Comparison of ENCODE assay signal across 19 cellular contexts in the genomic region with DNA sequence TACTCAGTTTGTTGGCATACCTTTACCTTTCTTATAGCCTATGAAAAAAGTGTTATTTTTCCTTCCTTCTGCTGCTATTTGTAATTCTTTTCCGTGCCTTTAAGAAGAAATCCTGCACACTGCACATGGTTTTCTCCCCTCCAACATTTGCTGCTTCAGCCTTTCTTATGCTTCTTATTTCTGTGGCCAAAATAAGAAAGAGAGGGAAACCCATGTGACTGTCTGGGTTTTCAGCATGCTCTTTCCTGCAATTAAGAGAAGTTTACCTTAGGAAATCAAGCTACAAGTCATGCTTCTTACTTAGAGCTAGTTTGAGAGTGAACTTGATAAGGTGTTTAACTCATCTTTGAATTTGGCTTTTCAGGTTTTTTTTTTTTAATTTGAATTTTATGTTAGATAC. TPM values are rescaled to one million over a fixed set of nuclear protein-coding genes. Genes with fewer than 3 reads are reported as not detected.
A peak's percentile ranks its signal among the peaks of the same experiment; 100 is the strongest.
DNase-seq lines count a peak whose midpoint lies in the region; ATAC-seq and TF ChIP-seq lines count a peak whose summit lies in the region.
"Had no signal": no experiment of that assay in that cellular context is flagged by ENCODE, and none has a peak within 500 bp of the region (broad histone marks: within the 10 kb centered on the region; RNA-seq: fewer than 3 reads in every experiment).

No MANE protein-coding gene starts in this region.

- H3K9me3 ChIP-seq in tibial artery: no peaks in the 10 kb centered on the region
- H3K9me3 ChIP-seq: BLaER1 treated with 17β-estradiol and CSF1 and Interleukin-3, amounts not matched to agents 10 nM and 100 nM; SJCRH30 had no signal

- peaks cover 27% of the 10 kb centered on the region for H3K27me3 Mint-ChIP-seq in activated T-helper 17 cell treated with anti-CD3 and anti-CD28 coated beads, Interleukin-2, amount 50 U/mL, for 72 hours

- intact Hi-C loops in tibial artery (cut with DNase I; ENCODE audit: low total_unique reads): no loop called here

- no peaks in the 10 kb centered on the region for H3K9me3 Mint-ChIP-seq in activated T-helper 17 cell treated with anti-CD3 and anti-CD28 coated beads, Interleukin-2, amount 50 U/mL, for 72 hours
- H3K9me3 Mint-ChIP-seq: CD8-positive, alpha-beta memory T cell had no signal

- no peak for ATAC-seq in HG02588 (IDR thresholded peaks at IDR 0.05; ENCODE audit: unreplicated experiment)
- ATAC-seq in activated T-helper 17 cell treated with anti-CD3 and anti-CD28 coated beads, Interleukin-2, amount 50 U/mL, for 72 hours (replicated peaks): no peak
- ATAC-seq: K562 had no signal

- H3K4me1 ChIP-seq in tibial artery: peaks cover 0 to 42% (median 16%) of the 10 kb centered on the region in 4 donors

- no peak for TF ChIP-seq CTCF in tibial artery (IDR thresholded peaks at IDR 0.05)

- H3K27ac ChIP-seq in tibial artery: peak overlapping the region in 1 of 2 donors; percentile 29
- H3K27ac ChIP-seq: BLaER1 treated with 17β-estradiol and CSF1 and Interleukin-3, amounts not matched to agents 10 nM and 100 nM; RWPE1; SJCRH30 had no signal

- no peak overlapping the region for H3K4me3 Mint-ChIP-seq in activated T-helper 17 cell treated with anti-CD3 and anti-CD28 coated beads, Interleukin-2, amount 50 U/mL, for 72 hours
- H3K4me3 Mint-ChIP-seq: CD8-positive, alpha-beta memory T cell had no signal

- H3K4me1 Mint-ChIP-seq in activated T-helper 17 cell treated with anti-CD3 and anti-CD28 coated beads, Interleukin-2, amount 50 U/mL, for 72 hours: no peaks in the 10 kb centered on the region
- H3K4me1 Mint-ChIP-seq: CD8-positive, alpha-beta memory T cell had no signal

- no peaks in the 10 kb centered on the region for H3K36me3 ChIP-seq in tibial artery
- H3K36me3 ChIP-seq: BLaER1 treated with 17β-estradiol and CSF1 and Interleukin-3, amounts not matched to agents 10 nM and 100 nM; SJCRH30 had no signal

- no peaks in the 10 kb centered on the region for H3K27me3 ChIP-seq in tibial artery
- H3K27me3 ChIP-seq: BLaER1 treated with 17β-estradiol and CSF1 and Interleukin-3, amounts not matched to agents 10 nM and 100 nM; SJCRH30 had no signal

- H3K27ac Mint-ChIP-seq in activated T-helper 17 cell treated with anti-CD3 and anti-CD28 coated beads, Interleukin-2, amount 50 U/mL, for 72 hours: no peak overlapping the region
- H3K27ac Mint-ChIP-seq: CD8-positive, alpha-beta memory T cell had no signal

- DNase-seq in NOMO-1 (lab: John Stamatoyannopoulos, UW; ENCODE audit: unreplicated experiment in 2 of 2) (peak; percentile 1 to 50), NOMO-1 treated with DMSO at 0.1 percent for 48 hours (lab: John Stamatoyannopoulos, UW; ENCODE audit: unreplicated experiment) (no peak), RPMI8226 (peak; percentile 41), midbrain (lab: John Stamatoyannopoulos, UW) (peak; percentile 58), tibial artery (no peak), middle frontal gyrus (ENCODE audit: extremely low spot score, low spot score) (no peak)
- DNase-seq: CD8-positive, alpha-beta memory T cell; DMS79; HCEC 1CT; NCI-H1092 treated with DMSO at 0.1 percent for 48 hours; NCI-H2107; NCI-H2227 treated with DMSO at 0.1 percent for 48 hours; NCI-H524; SJCRH30 had no signal

- H3K36me3 Mint-ChIP-seq in activated T-helper 17 cell treated with anti-CD3 and anti-CD28 coated beads, Interleukin-2, amount 50 U/mL, for 72 hours (ENCODE audit: low read depth): no peaks in the 10 kb centered on the region
- H3K36me3 Mint-ChIP-seq: CD8-positive, alpha-beta memory T cell had no signal

- no peak overlapping the region for H3K4me3 ChIP-seq in tibial artery
- H3K4me3 ChIP-seq: BLaER1 treated with 17β-estradiol and CSF1 and Interleukin-3, amounts not matched to agents 10 nM and 100 nM; K562; SJCRH30 had no signal

RNA-seq across cellular contexts. Expression of a gene that starts 11.0 kb away (rescaled TPM):
- total RNA-seq in activated T-helper 17 cell treated with anti-CD3 and anti-CD28 coated beads, Interleukin-2, amount 50 U/mL, for 72 hours: 1 to 10 TPM in 1 of 2 donors, under 1 TPM in 1; 0.84 to 1.6 TPM

RNA-seq across cellular contexts. Expression of a gene that starts 50.6 kb away (rescaled TPM):
- 10 to 100 TPM; 29.2 to 49.3 TPM for total RNA-seq in activated T-helper 17 cell treated with anti-CD3 and anti-CD28 coated beads, Interleukin-2, amount 50 U/mL, for 72 hours

Comparison
In these comparisons a context has a peak if more than half of its experiments do, and no peak if none do; other contexts are left out.
1. DNase-seq: peak in NOMO-1 (2 of 2), RPMI8226 (single experiment) and midbrain (single experiment); none in NOMO-1 treated with DMSO at 0.1 percent for 48 hours (single experiment), tibial artery (0 of 2) and middle frontal gyrus (single experiment).